In the genomic region with DNA sequence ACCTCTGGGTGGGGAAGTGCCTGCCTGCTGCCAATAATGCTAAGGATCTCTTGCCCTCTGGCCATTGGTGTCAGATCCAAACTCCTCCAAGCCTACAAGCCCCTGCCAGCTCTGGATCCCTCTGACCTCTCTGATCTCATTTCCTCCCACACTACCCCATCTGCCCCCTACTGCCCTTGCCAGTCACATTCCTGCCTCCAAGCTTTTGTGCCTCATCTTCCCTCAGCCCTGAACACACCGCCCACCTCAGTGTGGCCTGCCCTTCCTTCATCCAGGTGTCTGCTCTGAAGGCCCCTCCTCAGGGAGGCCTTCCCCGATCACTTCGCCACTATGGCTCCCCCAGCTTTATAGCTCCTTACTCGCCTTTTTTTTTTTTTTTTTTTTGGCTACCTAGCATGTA, we compare ENCODE assay signal across 18 cellular contexts.
DNase-seq lines count a peak whose midpoint lies in the region; ATAC-seq and TF ChIP-seq lines count a peak whose summit lies in the region.
"Had no signal": no experiment of that assay in that cellular context is flagged by ENCODE, and none has a peak within 500 bp of the region (broad histone marks: within the 10 kb centered on the region; RNA-seq: fewer than 3 reads in every experiment).

No MANE protein-coding gene starts in this region.

- H3K36me3 Mint-ChIP-seq in endothelial cell (ENCODE audit: low read depth, unreplicated experiment) (peaks cover 6% of the 10 kb centered on the region), Calu3 (ENCODE audit: insufficient read depth, unreplicated experiment) (no peaks in the 10 kb centered on the region)
- H3K36me3 Mint-ChIP-seq: CD4-positive, CD25-positive, alpha-beta regulatory T cell; CD8-positive, alpha-beta memory T cell had no signal

- no peak overlapping the region for H3K4me2 ChIP-seq in osteoblast (ENCODE audit: insufficient read depth, low read length)

- no peak for TF ChIP-seq CTCF in endothelial cell (IDR thresholded peaks at IDR 0.05; ENCODE audit: unreplicated experiment)
- TF ChIP-seq CTCF in osteoblast (IDR thresholded peaks at IDR 0.05; ENCODE audit: extremely low read depth, low read depth, low read length) = no peak
- TF ChIP-seq CTCF in Calu3 (IDR thresholded peaks at IDR 0.05; ENCODE audit: unreplicated experiment) = no peak

- no peaks in the 10 kb centered on the region for H3K36me3 ChIP-seq in osteoblast (ENCODE audit: insufficient read depth, low read length)

- H2AFZ ChIP-seq in osteoblast (ENCODE audit: low read length) = no peak overlapping the region
- H2AFZ ChIP-seq: GM23338 had no signal

- CTCF ChIA-PET in Calu3 (lab: Charles Lee) = no interaction called here

- no peaks in the 10 kb centered on the region for H3K79me2 ChIP-seq in osteoblast (ENCODE audit: insufficient read depth, low read length)

- no peaks in the 10 kb centered on the region for H4K20me1 ChIP-seq in osteoblast (ENCODE audit: insufficient read depth, low read length)

- H3K9me3 Mint-ChIP-seq in endothelial cell (ENCODE audit: unreplicated experiment) (no peaks in the 10 kb centered on the region), Calu3 (ENCODE audit: low read depth, unreplicated experiment) (no peaks in the 10 kb centered on the region)
- H3K9me3 Mint-ChIP-seq: GM23338, HFFc6 had no signal

- intact Hi-C loops in right cardiac atrium (cut with DNase I) = no loop called here
- intact Hi-C loops in cardiac septum (cut with DNase I) = no loop called here
- intact Hi-C loops in Calu3 (cut with micrococcal nuclease; ENCODE audit: unreplicated experiment) = no loop called here

- H3K4me1 ChIP-seq in right cardiac atrium (ENCODE audit: control insufficient read depth, insufficient read depth, low read length) (peaks cover 6% of the 10 kb centered on the region), osteoblast (ENCODE audit: insufficient read depth, low read length) (peaks cover 9% of the 10 kb centered on the region)

- BruUV-seq in Calu3 (replicated peaks; lab: Mats Ljungman, UMichigan) = no TSS peak

- 92% methylated on average over 4 of the region's 4 CpGs for WGBS in right cardiac atrium

- H3K9me3 ChIP-seq in right cardiac atrium (ENCODE audit: control insufficient read depth, low read length) (no peaks in the 10 kb centered on the region), osteoblast (ENCODE audit: low read depth, low read length) (no peaks in the 10 kb centered on the region)
- H3K9me3 ChIP-seq: Caco-2 had no signal

- H3K27ac ChIP-seq in right cardiac atrium (ENCODE audit: low read length) (no peak overlapping the region), osteoblast (ENCODE audit: low read depth, low read length) (no peak overlapping the region)

- H3K27ac Mint-ChIP-seq in endothelial cell (ENCODE audit: unreplicated experiment) = peak overlapping the region; percentile 83
- H3K27ac Mint-ChIP-seq in Calu3 (ENCODE audit: unreplicated experiment) = no peak overlapping the region
- H3K27ac Mint-ChIP-seq: B cell; CD8-positive, alpha-beta memory T cell; GM23338; HFFc6 had no signal

- DNase-seq in right cardiac atrium = peak; percentile 2 to 30 (median 26)
- DNase-seq in cardiac septum (ENCODE audit: low spot score) = no peak
- no peak for DNase-seq in endothelial cell (ENCODE audit: low spot score)
- peak; percentile 21 for DNase-seq in osteoblast (ENCODE audit: insufficient read length, low spot score, missing footprints)
- DNase-seq in Calu3 = no peak
- no peak for DNase-seq in NCI-H2227 treated with DMSO at 0.1 percent for 48 hours (lab: John Stamatoyannopoulos, UW)
- DNase-seq: C1 segment of cervical spinal cord; Caco-2; CD4-positive, CD25-positive, alpha-beta regulatory T cell; CD8-positive, alpha-beta memory T cell; DMS153; DMS79; GDM1; HCEC 1CT; HFFc6; IMR-90 had no signal

- ATAC-seq in right cardiac atrium = no peak

- H3K27me3 ChIP-seq in right cardiac atrium (ENCODE audit: control insufficient read depth, insufficient read depth) (no peaks in the 10 kb centered on the region), osteoblast (ENCODE audit: insufficient read depth, low read length) (no peaks in the 10 kb centered on the region)

- H3K4me3 ChIP-seq in right cardiac atrium (ENCODE audit: low read length) = no peak overlapping the region
- no peak overlapping the region for H3K4me3 ChIP-seq in osteoblast (ENCODE audit: insufficient read depth, low read length)
- H3K4me3 ChIP-seq: GM23338 had no signal

- H3K27me3 Mint-ChIP-seq in endothelial cell (ENCODE audit: unreplicated experiment) = peaks cover 16% of the 10 kb centered on the region
- H3K27me3 Mint-ChIP-seq in Calu3 (ENCODE audit: unreplicated experiment) = peaks cover 95% of the 10 kb centered on the region

- H3K4me1 Mint-ChIP-seq in endothelial cell (ENCODE audit: unreplicated experiment) (peaks cover 43% of the 10 kb centered on the region), Calu3 (ENCODE audit: low read depth, unreplicated experiment) (no peaks in the 10 kb centered on the region)
- H3K4me1 Mint-ChIP-seq: B cell; CD4-positive, CD25-positive, alpha-beta regulatory T cell; CD8-positive, alpha-beta memory T cell had no signal

- H3K4me3 Mint-ChIP-seq in endothelial cell (ENCODE audit: unreplicated experiment) = no peak overlapping the region
- H3K4me3 Mint-ChIP-seq in Calu3 (ENCODE audit: low read depth, unreplicated experiment) = no peak overlapping the region
- H3K4me3 Mint-ChIP-seq: B cell; CD4-positive, CD25-positive, alpha-beta regulatory T cell; CD8-positive, alpha-beta memory T cell; GM23338; HFFc6 had no signal

Comparison
In these comparisons a context has a peak if more than half of its experiments do, and no peak if none do; other contexts are left out.
1. DNase-seq: peak in right cardiac atrium (3 of 3) and osteoblast (single experiment); none in cardiac septum (single experiment), endothelial cell (single experiment), Calu3 (single experiment) and NCI-H2227 treated with DMSO at 0.1 percent for 48 hours (single experiment).